In genomic region chr21:37118187-37118826, GRCh38 we compare ENCODE assay signal across 30 cellular contexts. TPM values are rescaled to one million over a fixed set of nuclear protein-coding genes. Genes with fewer than 3 reads are reported as not detected.
DNase-seq lines count a peak whose midpoint lies in the region; ATAC-seq and TF ChIP-seq lines count a peak whose summit lies in the region.
"Had no signal": no experiment of that assay in that cellular context is flagged by ENCODE, and none has a peak within 500 bp of the region (broad histone marks: within the 10 kb centered on the region; RNA-seq: fewer than 3 reads in every experiment).

No MANE protein-coding gene starts in this region.

- TF ChIP-seq CTCF in RWPE1 (conservative IDR thresholded peaks at IDR 0.05; ENCODE audit: low read depth) (no peak), foreskin keratinocyte (conservative IDR thresholded peaks at IDR 0.05) (no peak), smooth muscle cell (IDR thresholded peaks at IDR 0.05; ENCODE audit: borderline replicate concordance, insufficient read depth, poor library complexity, severe bottlenecking) (no peak)

- H3K27me3 ChIP-seq in foreskin keratinocyte (no peaks in the 10 kb centered on the region), smooth muscle cell (ENCODE audit: low read depth) (no peaks in the 10 kb centered on the region)
- H3K27me3 ChIP-seq: brain microvascular endothelial cell, gastroesophageal sphincter, hepatocyte, ovary, suprapubic skin, upper lobe of right lung had no signal

- DNase-seq in activated T-cell treated with anti-CD3 and anti-CD28 coated beads, Interleukin-2, amount 50 U/mL, for 72 hours = no peak
- DNase-seq in activated T-cell treated with anti-CD3 and anti-CD28 coated beads for 4 hours (no peak), RWPE1 (ENCODE audit: low spot score) (peak; percentile 20), foreskin keratinocyte (peak; percentile 39 to 72), smooth muscle cell (lab: John Stamatoyannopoulos, UW; ENCODE audit: unreplicated experiment) (no peak), DMS 273 (lab: John Stamatoyannopoulos, UW; ENCODE audit: unreplicated experiment) (no peak)
- no peak for DNase-seq in activated CD4-positive, alpha-beta T cell treated with anti-CD3 and anti-CD28 coated beads, Interleukin-2, amount 50 U/mL, for 4 hours
- DNase-seq: activated CD4-positive, alpha-beta T cell treated with anti-CD3 and anti-CD28 coated beads for 4 hours; activated CD8-positive, alpha-beta memory T cell treated with anti-CD3 and anti-CD28 coated beads, Interleukin-2, amount 10 ng/mL, durations not matched to agents 7 days and 5 days; activated naive CD4-positive, alpha-beta T cell treated with anti-CD3 and anti-CD28 coated beads for 36 hours; amygdala; brain microvascular endothelial cell; H7; left cardiac atrium; NCI-H1417 treated with DMSO at 0.1 percent for 48 hours; NCI-H2081; ovary; small intestine; stimulated activated naive CD4-positive, alpha-beta T cell; T1000; upper lobe of right lung had no signal

- no peak overlapping the region for H3K9ac ChIP-seq in smooth muscle cell (ENCODE audit: low read depth)

- WGBS in smooth muscle cell (ENCODE audit: low lambda C conversion rate) = 0% methylated on average over 1 of the region's 1 CpG

- no peaks in the 10 kb centered on the region for H3K36me3 ChIP-seq in smooth muscle cell (ENCODE audit: low read depth)
- H3K36me3 ChIP-seq: ovary had no signal

- H3K27ac ChIP-seq in RWPE1 (no peak overlapping the region), foreskin keratinocyte (peak overlapping the region; percentile 33), smooth muscle cell (ENCODE audit: low read depth) (peak overlapping the region; percentile 26)
- H3K27ac ChIP-seq: brain microvascular endothelial cell, gastroesophageal sphincter, hepatocyte, ovary, suprapubic skin, upper lobe of right lung, VCaP had no signal

- no peak overlapping the region for H2AFZ ChIP-seq in smooth muscle cell (ENCODE audit: low read depth)
- H2AFZ ChIP-seq: hepatocyte had no signal

- peaks cover 3 to 7% of the 10 kb centered on the region in 2 donors for H3K36me3 Mint-ChIP-seq in activated T-cell treated with anti-CD3 and anti-CD28 coated beads, Interleukin-2, amount 50 U/mL, for 72 hours (ENCODE audit: insufficient read depth in 2 of 2)

- CTCF ChIA-PET in RWPE1 (lab: Yijun Ruan, JAX) = interaction anchor here (0.6 kb wide), 1 partner anchor 272 kb away, joined by 3 read pairs; no protein-coding TSS in a partner anchor

- H3K4me1 ChIP-seq in foreskin keratinocyte (peaks cover 10% of the 10 kb centered on the region), smooth muscle cell (ENCODE audit: low read depth) (peaks cover 6% of the 10 kb centered on the region)
- H3K4me1 ChIP-seq: gastroesophageal sphincter, suprapubic skin, upper lobe of right lung had no signal

- H3K4me3 ChIP-seq in smooth muscle cell = no peak overlapping the region
- H3K4me3 ChIP-seq: gastroesophageal sphincter, GM12878, hepatocyte, lung, ovary, suprapubic skin, upper lobe of right lung had no signal

- no peaks in the 10 kb centered on the region for H3K9me3 Mint-ChIP-seq in activated T-cell treated with anti-CD3 and anti-CD28 coated beads, Interleukin-2, amount 50 U/mL, for 72 hours
- H3K9me3 Mint-ChIP-seq: activated naive CD4-positive, alpha-beta T cell treated with anti-CD3 and anti-CD28 coated beads for 36 hours; activated T-helper 1 cell treated with anti-CD3 and anti-CD28 coated beads, Interleukin-12 subunit alpha, Interleukin-12 subunit beta, Interleukin-2, Interleukin-4 antibody, amounts not matched to agents 30 ng/mL and 10 ng/mL and 1 ng/mL, durations not matched to agents 14 hours and 24 hours and 36 hours; neural crest cell had no signal

- H3K4me3 Mint-ChIP-seq in activated T-cell treated with anti-CD3 and anti-CD28 coated beads, Interleukin-2, amount 50 U/mL, for 72 hours = peak overlapping the region; percentile 10 to 19
- H3K4me3 Mint-ChIP-seq: activated CD8-positive, alpha-beta memory T cell treated with anti-CD3 and anti-CD28 coated beads, Interleukin-2, amount 10 ng/mL, durations not matched to agents 7 days and 5 days; activated naive CD4-positive, alpha-beta T cell treated with anti-CD3 and anti-CD28 coated beads for 36 hours; activated T-helper 1 cell treated with anti-CD3 and anti-CD28 coated beads, Interleukin-12 subunit alpha, Interleukin-12 subunit beta, Interleukin-2, Interleukin-4 antibody, amounts not matched to agents 30 ng/mL and 10 ng/mL and 1 ng/mL, durations not matched to agents 14 hours and 24 hours and 36 hours; neural crest cell had no signal

- H3K27ac Mint-ChIP-seq in activated T-cell treated with anti-CD3 and anti-CD28 coated beads, Interleukin-2, amount 50 U/mL, for 72 hours = peak overlapping the region; percentile 65
- H3K27ac Mint-ChIP-seq: activated CD8-positive, alpha-beta memory T cell treated with anti-CD3 and anti-CD28 coated beads, Interleukin-2, amount 10 ng/mL, durations not matched to agents 7 days and 5 days; activated naive CD4-positive, alpha-beta T cell treated with anti-CD3 and anti-CD28 coated beads for 36 hours; activated T-helper 1 cell treated with anti-CD3 and anti-CD28 coated beads, Interleukin-12 subunit alpha, Interleukin-12 subunit beta, Interleukin-2, Interleukin-4 antibody, amounts not matched to agents 30 ng/mL and 10 ng/mL and 1 ng/mL, durations not matched to agents 14 hours and 24 hours and 36 hours had no signal

- no peaks in the 10 kb centered on the region for H3K9me3 ChIP-seq in smooth muscle cell (replicated peaks; ENCODE audit: low read depth)
- H3K9me3 ChIP-seq: gastroesophageal sphincter, ovary, suprapubic skin, upper lobe of right lung had no signal

- H3K4me2 ChIP-seq in smooth muscle cell = no peak overlapping the region
- H3K4me2 ChIP-seq: hepatocyte had no signal

- no peak for ATAC-seq in activated T-cell treated with anti-CD3 and anti-CD28 coated beads, Interleukin-2, amount 50 U/mL, for 72 hours (replicated peaks in 1 of 2)
- peak; percentile 71 for ATAC-seq in foreskin keratinocyte
- no peak for ATAC-seq in HG03159 (IDR thresholded peaks at IDR 0.05; ENCODE audit: unreplicated experiment)
- ATAC-seq: activated CD8-positive, alpha-beta memory T cell treated with anti-CD3 and anti-CD28 coated beads, Interleukin-2, amount 10 ng/mL, durations not matched to agents 7 days and 5 days; gastroesophageal sphincter; GM12878; left cardiac atrium; upper lobe of right lung had no signal

- no peaks in the 10 kb centered on the region for H3F3A ChIP-seq in smooth muscle cell (ENCODE audit: low read depth)

- H3K4me1 Mint-ChIP-seq in activated T-cell treated with anti-CD3 and anti-CD28 coated beads, Interleukin-2, amount 50 U/mL, for 72 hours (ENCODE audit: low read depth) = peaks cover 27% of the 10 kb centered on the region

- POLR2A ChIA-PET in RWPE1 (lab: Yijun Ruan, JAX; ENCODE audit: low non-redundant PET) = no interaction called here

- H3K27me3 Mint-ChIP-seq in activated T-cell treated with anti-CD3 and anti-CD28 coated beads, Interleukin-2, amount 50 U/mL, for 72 hours (ENCODE audit: low read depth) = no peaks in the 10 kb centered on the region
- H3K27me3 Mint-ChIP-seq: activated CD8-positive, alpha-beta memory T cell treated with anti-CD3 and anti-CD28 coated beads, Interleukin-2, amount 10 ng/mL, durations not matched to agents 7 days and 5 days had no signal

- peaks cover 28% of the 10 kb centered on the region for H3K79me2 ChIP-seq in smooth muscle cell (ENCODE audit: low read depth)

- peaks cover 81% of the 10 kb centered on the region for H4K20me1 ChIP-seq in smooth muscle cell (ENCODE audit: low read depth)

RNA-seq across cellular contexts. Expression of gene TTC3, which starts 45.3 kb away (rescaled TPM):
- 10 to 100 TPM; 62.4 to 65.8 TPM for total RNA-seq in activated T-cell treated with anti-CD3 and anti-CD28 coated beads, Interleukin-2, amount 50 U/mL, for 72 hours
- total RNA-seq in foreskin keratinocyte = 60.8 and 72.0 TPM in 2 replicates
- 10.2 and 10.4 TPM in 2 replicates for polyA plus RNA-seq in foreskin keratinocyte
- 224 and 331 TPM in 2 replicates for total RNA-seq in smooth muscle cell
- polyA plus RNA-seq in smooth muscle cell = 177 and 193 TPM in 2 replicates

RNA-seq across cellular contexts. Expression of gene PIGP, which starts 45.4 kb away (rescaled TPM):
- total RNA-seq in activated T-cell treated with anti-CD3 and anti-CD28 coated beads, Interleukin-2, amount 50 U/mL, for 72 hours = 10 to 100 TPM; 15.0 to 17.0 TPM
- total RNA-seq in foreskin keratinocyte = 19.1 and 21.9 TPM in 2 replicates
- polyA plus RNA-seq in foreskin keratinocyte = 30.3 and 30.9 TPM in 2 replicates
- total RNA-seq in smooth muscle cell = 13.8 and 15.4 TPM in 2 replicates
- polyA plus RNA-seq in smooth muscle cell = 17.6 and 19.3 TPM in 2 replicates

Comparison
In these comparisons a context has a peak if more than half of its experiments do, and no peak if none do; other contexts are left out.
1. DNase-seq: peak in RWPE1 (single experiment) and foreskin keratinocyte (2 of 2); none in activated T-cell treated with anti-CD3 and anti-CD28 coated beads, Interleukin-2, amount 50 U/mL, for 72 hours (0 of 2), activated T-cell treated with anti-CD3 and anti-CD28 coated beads for 4 hours (single experiment), smooth muscle cell (single experiment), DMS 273 (single experiment) and activated CD4-positive, alpha-beta T cell treated with anti-CD3 and anti-CD28 coated beads, Interleukin-2, amount 50 U/mL, for 4 hours (0 of 2).